Comparison of ENCODE assay signal across 8 cellular contexts in the genomic region with DNA sequence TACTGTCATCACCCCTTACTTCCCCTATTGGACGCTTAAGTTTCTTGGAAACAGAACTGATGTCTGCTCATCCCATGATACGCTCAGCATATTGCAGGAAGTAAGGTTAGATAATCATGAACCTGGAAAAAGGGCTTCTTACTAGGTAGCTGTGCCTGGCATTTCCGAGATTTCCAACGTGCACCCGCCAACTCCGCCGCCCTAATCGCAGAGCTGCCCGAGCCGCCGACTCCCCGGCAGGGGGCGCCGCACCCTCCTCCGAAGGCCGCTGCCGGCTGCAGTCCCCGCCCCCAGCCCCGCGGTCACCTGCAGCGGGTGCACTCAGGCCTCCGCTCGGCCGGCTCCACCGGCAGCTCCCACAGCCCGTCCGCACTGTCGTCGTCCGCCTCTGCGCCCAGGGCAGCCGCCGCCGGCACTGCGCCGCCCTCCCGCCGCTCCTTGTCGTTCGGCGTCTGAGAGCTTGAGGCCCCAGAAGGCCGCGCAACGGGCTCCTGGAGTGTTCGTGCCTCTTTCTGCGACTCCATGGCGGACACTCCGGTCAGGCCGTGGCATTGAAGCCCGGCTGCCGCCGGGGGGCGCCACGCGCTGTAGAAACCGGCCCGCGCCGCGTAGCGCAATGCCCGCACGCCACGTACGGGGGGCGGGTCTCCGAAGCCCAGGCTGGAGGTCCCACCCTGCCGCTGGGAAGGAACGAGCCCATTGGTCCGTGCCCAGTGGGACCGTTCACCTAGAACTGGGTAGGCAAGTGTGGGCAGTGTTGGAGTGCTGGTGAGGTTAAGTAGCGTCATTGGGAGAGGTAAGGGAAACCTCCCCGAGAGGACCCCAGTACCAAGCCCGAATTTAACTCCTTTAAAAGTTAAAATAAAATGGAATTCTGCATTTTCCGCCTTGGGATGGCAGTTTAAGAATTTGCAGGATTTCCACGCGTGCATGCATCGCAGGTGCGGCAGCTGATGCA. TPM values are rescaled to one million over a fixed set of nuclear protein-coding genes. Genes with fewer than 3 reads are reported as not detected.
DNase-seq lines count a peak whose midpoint lies in the region; ATAC-seq and TF ChIP-seq lines count a peak whose summit lies in the region.

A gene with protein sequence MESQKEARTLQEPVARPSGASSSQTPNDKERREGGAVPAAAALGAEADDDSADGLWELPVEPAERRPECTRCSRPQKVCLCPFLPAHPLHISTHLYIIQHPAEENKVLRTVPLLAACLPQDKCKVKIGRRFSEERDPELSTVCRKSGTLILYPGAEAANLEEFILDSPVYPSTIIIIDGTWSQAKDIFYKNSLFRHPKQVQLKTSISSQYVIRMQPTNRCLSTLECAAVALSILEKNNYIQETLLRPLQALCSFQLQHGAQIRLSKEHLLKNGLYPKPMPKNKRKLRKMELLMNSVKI (minus strand): TSS at position 560 of the 958 bp plus-strand sequence. CDS start 36 bp downstream, at position 524.

- peak; percentile 92 for ATAC-seq in activated T-helper 17 cell treated with anti-CD3 and anti-CD28 coated beads, Interleukin-2, amount 50 U/mL, for 72 hours (replicated peaks)
- ATAC-seq in natural killer cell = peak; percentile 90 to 97 (median 91)

- peaks cover 6% of the 10 kb centered on the region for H3K4me1 Mint-ChIP-seq in activated T-helper 17 cell treated with anti-CD3 and anti-CD28 coated beads, Interleukin-2, amount 50 U/mL, for 72 hours
- H3K4me1 Mint-ChIP-seq in natural killer cell = peaks cover 11 to 16% of the 10 kb centered on the region in 2 donors

- peak within 1 kb of the TSS; percentile 72 for H3K4me3 ChIP-seq in fibroblast of mammary gland (ENCODE audit: control insufficient read depth, low read depth, low read length)

- TF ChIP-seq CTCF in fibroblast of mammary gland (conservative IDR thresholded peaks at IDR 0.05; ENCODE audit: control insufficient read depth, insufficient read depth, low read depth, low read length) (peak; percentile 63), natural killer cell (IDR thresholded peaks at IDR 0.05) (peak; percentile 99)

- no peaks in the 10 kb centered on the region for H3K9me3 Mint-ChIP-seq in activated T-helper 17 cell treated with anti-CD3 and anti-CD28 coated beads, Interleukin-2, amount 50 U/mL, for 72 hours
- no peaks in the 10 kb centered on the region for H3K9me3 Mint-ChIP-seq in natural killer cell

- DNase-seq in ELR (ENCODE audit: low read depth) (peak; percentile 94), GOT3 (lab: John Stamatoyannopoulos, UW) (peak; percentile 98), LHCN-M2 (ENCODE audit: low read depth) (peak; percentile 89), RKO (ENCODE audit: low spot score) (peak; percentile 93), fibroblast of mammary gland (ENCODE audit: low read depth) (peak; percentile 89), natural killer cell (peak; percentile 92)
- peak; percentile 81 to 99 (median 94) for DNase-seq in stimulated activated naive CD4-positive, alpha-beta T cell (lab: John Stamatoyannopoulos, UW)

- H3K27ac Mint-ChIP-seq in activated T-helper 17 cell treated with anti-CD3 and anti-CD28 coated beads, Interleukin-2, amount 50 U/mL, for 72 hours = peak within 1 kb of the TSS; percentile 34
- H3K27ac Mint-ChIP-seq in natural killer cell = peak within 1 kb of the TSS; percentile 48 to 82

- H3K36me3 Mint-ChIP-seq in activated T-helper 17 cell treated with anti-CD3 and anti-CD28 coated beads, Interleukin-2, amount 50 U/mL, for 72 hours (ENCODE audit: low read depth) = no peaks in the 10 kb centered on the region
- no peaks in the 10 kb centered on the region for H3K36me3 Mint-ChIP-seq in natural killer cell

- peak within 1 kb of the TSS; percentile 77 for H3K4me3 Mint-ChIP-seq in activated T-helper 17 cell treated with anti-CD3 and anti-CD28 coated beads, Interleukin-2, amount 50 U/mL, for 72 hours
- peak within 1 kb of the TSS; percentile 82 for H3K4me3 Mint-ChIP-seq in natural killer cell

- intact Hi-C loops in natural killer cell (cut with micrococcal nuclease) = loop anchor here (1.0 kb wide), 5 partner anchors 82 to 447 kb away; no protein-coding TSS in a partner anchor

- no peaks in the 10 kb centered on the region for H3K27me3 Mint-ChIP-seq in activated T-helper 17 cell treated with anti-CD3 and anti-CD28 coated beads, Interleukin-2, amount 50 U/mL, for 72 hours
- H3K27me3 Mint-ChIP-seq in natural killer cell (ENCODE audit: low read depth in 2 of 2) = no peaks in the 10 kb centered on the region

RNA-seq across cellular contexts. Expression of the gene that starts here (rescaled TPM):
- total RNA-seq in LHCN-M2 (2014; rRNA removed) (4.9 and 5.7 TPM in 2 replicates), natural killer cell (1 to 10 TPM; 3.7 to 6.0 (median 4.1) TPM)
- 1.4 TPM for polyA plus RNA-seq in LHCN-M2 (2012)
- 1 to 10 TPM; 1.9 to 2.7 TPM for total RNA-seq in activated T-helper 17 cell treated with anti-CD3 and anti-CD28 coated beads, Interleukin-2, amount 50 U/mL, for 72 hours

Comparison
In these comparisons a context has a peak if more than half of its experiments do, and no peak if none do; other contexts are left out.
1. Peak in every context shown above with its lines: DNase-seq, ATAC-seq and H3K4me3 ChIP-seq.